In the genomic region with DNA sequence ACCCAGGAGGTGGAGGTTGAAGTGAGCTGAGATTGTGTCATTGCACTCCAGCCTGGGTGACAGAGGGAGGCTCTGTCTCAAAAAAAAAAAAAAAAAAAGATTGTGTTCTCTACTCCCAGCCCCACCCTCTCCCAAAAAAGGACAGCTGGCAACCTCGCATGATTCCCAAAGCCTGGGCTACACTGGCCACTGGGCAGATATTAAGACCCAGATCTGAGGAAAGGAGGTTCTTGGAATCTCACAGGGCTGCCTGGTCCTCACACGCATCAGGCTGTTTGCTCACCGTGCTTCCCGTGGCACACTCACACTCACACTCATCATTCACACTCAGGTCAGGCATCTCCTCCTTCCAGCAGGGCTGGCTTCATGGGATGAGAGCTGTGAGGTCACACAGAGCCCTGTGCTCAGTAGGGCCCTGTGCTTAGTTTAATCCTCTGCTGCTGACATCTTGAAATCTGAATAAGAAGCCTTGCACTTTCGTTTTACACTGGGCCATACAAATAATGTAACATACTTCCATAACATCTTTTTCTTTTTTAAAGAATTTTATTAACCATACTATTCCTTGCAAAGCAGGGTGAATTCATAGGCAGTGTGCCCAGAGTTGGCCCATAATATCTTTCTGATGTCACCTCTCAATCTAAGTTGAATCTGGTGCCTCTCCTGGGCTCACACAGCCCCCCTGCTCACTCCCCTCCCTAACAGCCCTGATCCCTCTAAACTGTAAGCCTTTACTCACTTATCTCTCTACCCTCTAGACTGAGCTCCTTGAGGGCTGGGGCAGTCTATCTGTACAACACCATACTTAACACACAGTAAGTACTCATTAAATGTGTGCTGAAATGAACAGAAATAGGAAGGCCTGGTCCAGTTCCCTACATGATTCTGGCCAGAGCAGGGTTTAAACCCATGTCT, we compare ENCODE assay signal across 23 cellular contexts. TPM values are rescaled to one million over a fixed set of nuclear protein-coding genes. Genes with fewer than 3 reads are reported as not detected.
A peak's percentile ranks its signal among the peaks of the same experiment; 100 is the strongest.
DNase-seq lines count a peak whose midpoint lies in the region; ATAC-seq and TF ChIP-seq lines count a peak whose summit lies in the region.
"Had no signal": no experiment of that assay in that cellular context is flagged by ENCODE, and none has a peak within 500 bp of the region (broad histone marks: within the 10 kb centered on the region; RNA-seq: fewer than 3 reads in every experiment).

No MANE protein-coding gene starts in this region.

- H3K9me3 ChIP-seq in fibroblast of lung (ENCODE audit: control insufficient read depth, insufficient read depth, low read depth, low read length) = no peaks in the 10 kb centered on the region
- H3K9me3 ChIP-seq: body of pancreas had no signal

- H3K9me3 Mint-ChIP-seq in CD14-positive monocyte = peaks cover 0 to 15% (median 11%) of the 10 kb centered on the region in 7 donors
- H3K9me3 Mint-ChIP-seq: memory B cell had no signal

- H3K4me2 ChIP-seq in fibroblast of lung (ENCODE audit: extremely low read depth, insufficient read depth, low read length) = no peak overlapping the region
- H3K4me2 ChIP-seq: SK-N-SH had no signal

- H3K27ac ChIP-seq in fibroblast of lung (ENCODE audit: insufficient read depth, low read length) = no peak overlapping the region
- H3K27ac ChIP-seq: body of pancreas, dorsolateral prefrontal cortex, esophagus muscularis mucosa had no signal

- no peak overlapping the region for H3K4me3 ChIP-seq in fibroblast of lung (replicated peaks in 1 of 4; ENCODE audit: control extremely low read depth in 1 of 4, insufficient read depth in 1 of 4, low read depth in 3 of 4, low read length in 4 of 4)
- H3K4me3 ChIP-seq: body of pancreas, dorsolateral prefrontal cortex, esophagus muscularis mucosa, heart right ventricle, PC-9 had no signal

- no peak overlapping the region for H3K4me3 Mint-ChIP-seq in CD14-positive monocyte
- H3K4me3 Mint-ChIP-seq: activated CD4-positive, alpha-beta T cell treated with anti-CD3 and anti-CD28 coated beads, Interleukin-2, amount 10 ng/mL, durations not matched to agents 7 days and 5 days; activated naive CD4-positive, alpha-beta T cell treated with anti-CD3 and anti-CD28 coated beads, Interleukin-2, amount 10 ng/mL, durations not matched to agents 7 days and 5 days; memory B cell had no signal

- H3K4me1 ChIP-seq in fibroblast of lung (ENCODE audit: control insufficient read depth, extremely low read depth, insufficient read depth, low read length) = peaks cover 2% of the 10 kb centered on the region
- H3K4me1 ChIP-seq: body of pancreas, esophagus muscularis mucosa had no signal

- TF ChIP-seq CTCF in CD14-positive monocyte (IDR thresholded peaks at IDR 0.05) (no peak), fibroblast of lung (conservative IDR thresholded peaks at IDR 0.05 in 1 of 2, IDR thresholded peaks at IDR 0.05 in 1 of 2; ENCODE audit: low read depth in 1 of 2, low read length in 2 of 2) (no peak), omental fat pad (IDR thresholded peaks at IDR 0.05) (no peak)

- intact Hi-C loops in CD14-positive monocyte (cut with micrococcal nuclease) = loop anchor here in 1 of 2 donors (5.0 kb wide), 1 partner anchor 36 kb away; no protein-coding TSS in a partner anchor

- H3K27me3 ChIP-seq in fibroblast of lung (ENCODE audit: control insufficient read depth, insufficient read depth, low read length) = no peaks in the 10 kb centered on the region
- H3K27me3 ChIP-seq: body of pancreas, esophagus muscularis mucosa, heart right ventricle had no signal

- no peaks in the 10 kb centered on the region for H3K36me3 ChIP-seq in fibroblast of lung (ENCODE audit: control insufficient read depth, insufficient read depth, low read length)
- H3K36me3 ChIP-seq: esophagus muscularis mucosa, heart right ventricle had no signal

- no peak for DNase-seq in CD14-positive monocyte (ENCODE audit: low spot score)
- peak; percentile 82 for DNase-seq in NCI-H82 (lab: John Stamatoyannopoulos, UW)
- DNase-seq in fibroblast of lung (ENCODE audit: low read depth in 2 of 2) = no peak
- DNase-seq in omental fat pad (ENCODE audit: low spot score) = no peak
- DNase-seq in NCI-H1694 treated with DMSO at 0.1 percent for 48 hours (lab: John Stamatoyannopoulos, UW) = no peak
- no peak for DNase-seq in medulla oblongata (ENCODE audit: extremely low spot score)
- DNase-seq in islet precursor cell = no peak
- no peak for DNase-seq in NCI-H2081 treated with DMSO at 0.1 percent for 48 hours (lab: John Stamatoyannopoulos, UW)
- DNase-seq: activated CD4-positive, alpha-beta T cell treated with anti-CD3 and anti-CD28 coated beads, Interleukin-2, amount 10 ng/mL, durations not matched to agents 7 days and 5 days; activated naive CD4-positive, alpha-beta T cell treated with anti-CD3 and anti-CD28 coated beads, Interleukin-2, amount 10 ng/mL, durations not matched to agents 7 days and 5 days; body of pancreas; dorsolateral prefrontal cortex; GDM1; GOT3; heart right ventricle; KG1; NCI-H1092 treated with DMSO at 0.1 percent for 48 hours; NCI-H69; PC-9; SK-N-SH had no signal

- peaks cover 66% of the 10 kb centered on the region for H3K4me1 Mint-ChIP-seq in CD14-positive monocyte

- peaks cover 3 to 7% of the 10 kb centered on the region in 2 donors for H3K36me3 Mint-ChIP-seq in CD14-positive monocyte

- H3K27ac Mint-ChIP-seq in CD14-positive monocyte = peak overlapping the region; percentile 25 to 93 (median 51)
- H3K27ac Mint-ChIP-seq: activated CD4-positive, alpha-beta T cell treated with anti-CD3 and anti-CD28 coated beads, Interleukin-2, amount 10 ng/mL, durations not matched to agents 7 days and 5 days; activated naive CD4-positive, alpha-beta T cell treated with anti-CD3 and anti-CD28 coated beads, Interleukin-2, amount 10 ng/mL, durations not matched to agents 7 days and 5 days; memory B cell had no signal

- no peak overlapping the region for H3K9ac ChIP-seq in fibroblast of lung (ENCODE audit: insufficient read depth, low read length)
- H3K9ac ChIP-seq: SK-N-SH had no signal

- peak; percentile 38 for ATAC-seq in omental fat pad (ENCODE audit: low FRiP score)
- ATAC-seq: body of pancreas had no signal

- no peaks in the 10 kb centered on the region for H4K20me1 ChIP-seq in fibroblast of lung (ENCODE audit: control insufficient read depth, extremely low read depth, insufficient read depth, low read length)

- H2AFZ ChIP-seq in fibroblast of lung (ENCODE audit: low read length) = peak overlapping the region; percentile 54
- H2AFZ ChIP-seq: PC-9 had no signal

- H3K27me3 Mint-ChIP-seq in CD14-positive monocyte (ENCODE audit: low read depth in 3 of 3) = peaks cover 0 to 3% (median 0%) of the 10 kb centered on the region in 3 donors
- H3K27me3 Mint-ChIP-seq: memory B cell had no signal

- no peaks in the 10 kb centered on the region for H3K79me2 ChIP-seq in fibroblast of lung (ENCODE audit: control insufficient read depth, insufficient read depth, low read length)

RNA-seq across cellular contexts. Expression of gene C15orf39, which starts 50.2 kb away (rescaled TPM):
- polyA plus RNA-seq in CD14-positive monocyte (10 to 100 TPM in 1 of 2 donors, 1 to 10 TPM in 1; 8.9 to 18.2 TPM), fibroblast of lung (1.7 and 2.2 TPM in 2 replicates)
- total RNA-seq in fibroblast of lung (1.3 and 2.3 TPM in 2 replicates), omental fat pad (10 to 100 TPM in 3 of 4 donors, 1 to 10 TPM in 1; 7.8 to 25.0 (median 13.9) TPM)
- 5.8 and 7.1 TPM in 2 replicates for polyA plus RNA-seq in fibroblast of lung (2012)
- polyA minus RNA-seq in fibroblast of lung (ENCODE audit: low replicate concordance) = 17.3 and 26.1 TPM in 2 replicates
- polyA plus RNA-seq: neural cell had no signal
